In genomic region chr11:131888230-131888826, GRCh38 we compare ENCODE assay signal across 10 cellular contexts.
DNase-seq lines count a peak whose midpoint lies in the region; ATAC-seq and TF ChIP-seq lines count a peak whose summit lies in the region.
"Had no signal": no experiment of that assay in that cellular context is flagged by ENCODE, and none has a peak within 500 bp of the region (broad histone marks: within the 10 kb centered on the region; RNA-seq: fewer than 3 reads in every experiment).

No MANE protein-coding gene starts in this region.

- no peak for TF ChIP-seq CTCF in AG09319 (IDR thresholded peaks at IDR 0.05; ENCODE audit: low read depth, low read length)

- H3K9me3 ChIP-seq in ectodermal cell (ENCODE audit: control insufficient read depth, low read length) = no peaks in the 10 kb centered on the region

- WGBS in ectodermal cell, 2 experiments = 87% methylated on average over 13 of the region's 13 CpGs

- H3K4me1 ChIP-seq in ectodermal cell (ENCODE audit: control insufficient read depth, insufficient read depth, low read length) = peaks cover 12% of the 10 kb centered on the region

- H3K27me3 ChIP-seq in ectodermal cell (ENCODE audit: control insufficient read depth, insufficient read depth, low read length, poor library complexity, severe bottlenecking) = no peaks in the 10 kb centered on the region

- H3K27ac ChIP-seq in ectodermal cell (ENCODE audit: insufficient read depth, low read depth, low read length, poor library complexity, severe bottlenecking) = peak overlapping the region; percentile 47

- no peak overlapping the region for H3K4me3 ChIP-seq in ectodermal cell (ENCODE audit: insufficient read depth, low read depth, low read length)

- ATAC-seq in GM21529 (IDR thresholded peaks at IDR 0.05; ENCODE audit: unreplicated experiment) (no peak), HG03135 (IDR thresholded peaks at IDR 0.05; ENCODE audit: unreplicated experiment) (no peak), HG03439 (IDR thresholded peaks at IDR 0.05; ENCODE audit: unreplicated experiment) (no peak)
- ATAC-seq: activated T-cell treated with anti-CD3 and anti-CD28 coated beads, Interleukin-2, amount 50 U/mL, for 72 hours had no signal

- no peaks in the 10 kb centered on the region for H3K36me3 ChIP-seq in ectodermal cell (ENCODE audit: control insufficient read depth, insufficient read depth, low read length)

- peak; percentile 65 for DNase-seq in AG09319 (ENCODE audit: extremely low read depth, low read depth)
- DNase-seq in LHCN-M2 (ENCODE audit: low read depth) = peak; percentile 89
- peak; percentile 65 for DNase-seq in myocyte (ENCODE audit: low read depth)
- DNase-seq in middle frontal gyrus (ENCODE audit: extremely low spot score, low spot score) = no peak
- DNase-seq: activated T-cell treated with anti-CD3 and anti-CD28 coated beads, Interleukin-2, amount 50 U/mL, for 72 hours; NCI-H1092 had no signal
